In the genomic region with DNA sequence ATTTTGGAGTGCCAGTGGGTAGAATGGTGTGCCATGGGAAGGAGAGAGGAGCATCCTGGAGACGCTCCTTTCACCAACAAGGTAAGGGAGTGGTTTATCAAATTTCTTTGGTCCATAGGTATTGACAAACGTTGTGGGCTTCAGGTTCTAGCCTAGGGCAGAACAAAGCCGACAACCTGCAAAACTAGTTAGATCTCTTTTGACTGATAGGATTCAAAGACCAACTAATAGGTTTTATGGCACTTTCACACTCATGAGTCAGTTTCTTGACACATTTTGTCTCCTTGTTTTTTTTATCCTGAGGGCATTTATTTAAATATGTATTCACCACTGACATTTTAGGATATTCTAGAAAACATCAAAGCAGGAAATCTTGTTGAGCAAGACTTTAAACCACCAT, we compare ENCODE assay signal across 18 cellular contexts.
DNase-seq lines count a peak whose midpoint lies in the region; ATAC-seq, FAIRE-seq and TF ChIP-seq lines count a peak whose summit lies in the region.
"Had no signal": no experiment of that assay in that cellular context is flagged by ENCODE, and none has a peak within 500 bp of the region (broad histone marks: within the 10 kb centered on the region; RNA-seq: fewer than 3 reads in every experiment).

No MANE protein-coding gene starts in this region.

- H4K20me1 ChIP-seq in GM23248 (ENCODE audit: insufficient read depth), result no peaks in the 10 kb centered on the region

- no peaks in the 10 kb centered on the region for H3K9me3 ChIP-seq in trophoblast cell (ENCODE audit: insufficient read depth, low read depth, low read length)
- no peaks in the 10 kb centered on the region for H3K9me3 ChIP-seq in right lobe of liver
- no peaks in the 10 kb centered on the region for H3K9me3 ChIP-seq in GM23248 (ENCODE audit: low read depth)
- H3K9me3 ChIP-seq: SJSA1 had no signal

- no peaks in the 10 kb centered on the region for H3K36me3 ChIP-seq in bronchial epithelial cell (ENCODE audit: control insufficient read depth, insufficient read depth, low read length)
- no peaks in the 10 kb centered on the region for H3K36me3 ChIP-seq in trophoblast cell (ENCODE audit: control insufficient read depth in 1 of 2, insufficient read depth in 2 of 2, low read length in 2 of 2)
- H3K36me3 ChIP-seq in right lobe of liver, result no peaks in the 10 kb centered on the region
- H3K36me3 ChIP-seq in GM23248 (ENCODE audit: low read depth), result no peaks in the 10 kb centered on the region
- H3K36me3 ChIP-seq: SJSA1 had no signal

- no peaks in the 10 kb centered on the region for H3K79me1 ChIP-seq in trophoblast cell (ENCODE audit: low read length)

- intact Hi-C loops in right lobe of liver (cut with DNase I), result no loop called here

- H3K79me2 ChIP-seq in trophoblast cell (ENCODE audit: control insufficient read depth, insufficient read depth, low read length, poor library complexity), result no peaks in the 10 kb centered on the region
- H3K79me2 ChIP-seq in GM23248 (ENCODE audit: insufficient read depth), result no peaks in the 10 kb centered on the region

- no peaks in the 10 kb centered on the region for H3K9me2 ChIP-seq in GM23248 (ENCODE audit: insufficient read depth)

- WGBS in trophoblast cell (ENCODE audit: extremely low coverage, insufficient coverage, insufficient read length), result no CpG with 5 or more reads among the region's 3 CpGs
- WGBS in right lobe of liver (ENCODE audit: insufficient coverage, low coverage, low lambda C conversion rate, missing lambda C conversion rate), result 71% methylated on average over 2 of the region's 3 CpGs
- WGBS in GM23248 (ENCODE audit: low coverage in 1 of 2, low lambda C conversion rate in 2 of 2, missing lambda C conversion rate in 2 of 2), 2 experiments, result 89 to 92% methylated on average over 3 of the region's 3 CpGs

- in situ Hi-C loops in GM23248 (cut with MboI), result loop anchor here (10.0 kb wide), 2 partner anchors 174 to 594 kb away; a partner anchor contains a TSS

- H3K4me3 ChIP-seq in LNCaP clone FGC (ENCODE audit: low read depth, low read length) (no peak overlapping the region), bronchial epithelial cell (ENCODE audit: low read depth, low read length) (no peak overlapping the region), trophoblast cell (ENCODE audit: low read depth, low read length) (no peak overlapping the region), right lobe of liver (no peak overlapping the region), GM23248 (no peak overlapping the region)
- H3K4me3 ChIP-seq: SJSA1 had no signal

- H4K91ac ChIP-seq in trophoblast cell (ENCODE audit: low read depth, low read length), result no peak overlapping the region

- H2BK12ac ChIP-seq in trophoblast cell (ENCODE audit: low read length), result no peak overlapping the region

- H3K4me2 ChIP-seq in trophoblast cell (ENCODE audit: low read length), result no peak overlapping the region
- H3K4me2 ChIP-seq in GM23248 (ENCODE audit: unreplicated experiment), result no peak overlapping the region

- no peak for FAIRE-seq in bronchial epithelial cell (lab: Jason Lieb, UNC)
- FAIRE-seq: GM12891, GM19239, H1 had no signal

- no peak for TF ChIP-seq POLR2A in right lobe of liver (IDR thresholded peaks at IDR 0.05)

- H2BK120ac ChIP-seq in trophoblast cell (ENCODE audit: insufficient read depth, low read length, poor library complexity), result no peak overlapping the region

- TF ChIP-seq CTCF in LNCaP clone FGC (IDR thresholded peaks at IDR 0.05; ENCODE audit: control insufficient read depth, extremely low read depth, insufficient read depth) (no peak), bronchial epithelial cell (IDR thresholded peaks at IDR 0.05; ENCODE audit: insufficient read depth, low read length, severe bottlenecking) (no peak), right lobe of liver (IDR thresholded peaks at IDR 0.05) (no peak)

- no peaks in the 10 kb centered on the region for H3F3A ChIP-seq in GM23248 (ENCODE audit: insufficient read depth)

- H3K27ac ChIP-seq in trophoblast cell (ENCODE audit: low read depth, low read length) (no peak overlapping the region), right lobe of liver (no peak overlapping the region), GM23248 (no peak overlapping the region)
- H3K27ac ChIP-seq: SJSA1 had no signal

- H4K8ac ChIP-seq in trophoblast cell (ENCODE audit: low read depth, low read length), result no peak overlapping the region

- no peak overlapping the region for H3K18ac ChIP-seq in trophoblast cell (ENCODE audit: low read length)

- no peak overlapping the region for H3K14ac ChIP-seq in trophoblast cell (ENCODE audit: low read length)

- no peak overlapping the region for H3K4ac ChIP-seq in trophoblast cell (ENCODE audit: low read depth, low read length)

- H2AFZ ChIP-seq in trophoblast cell (ENCODE audit: insufficient read depth, low read length, poor library complexity), result no peak overlapping the region
- no peak overlapping the region for H2AFZ ChIP-seq in GM23248

- H3K23ac ChIP-seq in trophoblast cell (ENCODE audit: low read length), result no peak overlapping the region

- no peaks in the 10 kb centered on the region for H3K27me3 ChIP-seq in bronchial epithelial cell (ENCODE audit: control insufficient read depth, insufficient read depth, low read length)
- no peaks in the 10 kb centered on the region for H3K27me3 ChIP-seq in trophoblast cell (ENCODE audit: insufficient read depth, low read length)
- H3K27me3 ChIP-seq in right lobe of liver, result no peaks in the 10 kb centered on the region
- H3K27me3 ChIP-seq in GM23248 (replicated peaks; ENCODE audit: insufficient read depth), result no peaks in the 10 kb centered on the region
- H3K27me3 ChIP-seq: SJSA1 had no signal

- H3K4me1 ChIP-seq in trophoblast cell (ENCODE audit: control insufficient read depth in 1 of 2, insufficient read depth in 2 of 2, low read length in 2 of 2) (peaks cover 0 to 6% of the 10 kb centered on the region in 2 experiments), right lobe of liver (no peaks in the 10 kb centered on the region), GM23248 (ENCODE audit: insufficient read depth) (peaks cover 12% of the 10 kb centered on the region)

- H2AK5ac ChIP-seq in trophoblast cell (ENCODE audit: low read length), result no peak overlapping the region

- H4K12ac ChIP-seq in trophoblast cell (ENCODE audit: low read depth, low read length), result no peak overlapping the region

- peak; percentile 23 for DNase-seq in DMS53 (lab: John Stamatoyannopoulos, UW)
- no peak for DNase-seq in DMS53 treated with DMSO at 0.1 percent for 48 hours (lab: John Stamatoyannopoulos, UW; ENCODE audit: unreplicated experiment)
- DNase-seq in LNCaP clone FGC (ENCODE audit: low read depth), result peak; percentile 11
- peak; percentile 91 for DNase-seq in bronchial epithelial cell (ENCODE audit: low read depth)
- DNase-seq in trophoblast cell, result peak; percentile 82 to 95
- DNase-seq in right lobe of liver, result no peak
- no peak for DNase-seq in GM23248
- DNase-seq: 8988T, IMR-90, NCI-H1092 treated with DMSO at 0.1 percent for 48 hours, NCI-H2081, NCI-H510A, NCI-H774 had no signal

- no peak overlapping the region for H3K9ac ChIP-seq in trophoblast cell (ENCODE audit: low read length)
- no peak overlapping the region for H3K9ac ChIP-seq in GM23248

- no peak overlapping the region for H2BK5ac ChIP-seq in trophoblast cell (ENCODE audit: low read depth, low read length, poor library complexity)

- ATAC-seq in right lobe of liver, result no peak
- ATAC-seq in activated CD4-positive, CD25-positive, alpha-beta regulatory T cell treated with anti-CD3 and anti-CD28 coated beads, Interleukin-2, amount 50 U/mL, for 24 hours, result no peak

Comparison
In these comparisons a context has a peak if more than half of its experiments do, and no peak if none do; other contexts are left out.
1. DNase-seq: peak in DMS53 (single experiment), LNCaP clone FGC (single experiment), bronchial epithelial cell (single experiment) and trophoblast cell (2 of 2); none in DMS53 treated with DMSO at 0.1 percent for 48 hours (single experiment), right lobe of liver (0 of 3) and GM23248 (single experiment).